In the genomic region with DNA sequence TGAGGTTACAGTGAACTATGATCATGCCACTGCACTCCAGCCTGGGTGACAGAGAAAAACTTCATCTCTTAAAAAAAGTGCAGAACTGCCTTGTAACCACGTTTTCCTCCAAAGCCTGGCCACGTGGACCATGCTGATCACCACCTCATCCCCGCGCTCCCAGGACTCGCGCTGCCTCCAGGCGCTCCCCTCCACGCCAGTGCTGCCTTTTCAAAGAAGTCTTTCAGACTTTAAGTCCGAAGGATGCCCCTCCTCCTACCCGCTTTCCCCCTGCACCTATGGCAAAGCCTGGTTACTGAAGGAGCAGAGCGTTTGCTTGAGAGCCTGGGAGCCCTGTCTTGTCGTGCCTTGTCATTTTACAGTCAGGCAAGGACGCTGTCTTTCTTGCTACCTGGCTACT, we compare ENCODE assay signal across 17 cellular contexts. TPM values are rescaled to one million over a fixed set of nuclear protein-coding genes. Genes with fewer than 3 reads are reported as not detected.
DNase-seq lines count a peak whose midpoint lies in the region; ATAC-seq and TF ChIP-seq lines count a peak whose summit lies in the region.
"Had no signal": no experiment of that assay in that cellular context is flagged by ENCODE, and none has a peak within 500 bp of the region (broad histone marks: within the 10 kb centered on the region; RNA-seq: fewer than 3 reads in every experiment).

No MANE protein-coding gene starts in this region.

- intact Hi-C loops in PC-3 (cut with micrococcal nuclease), result no loop called here

- H3K27me3 Mint-ChIP-seq in progenitor cell of endocrine pancreas, result no peaks in the 10 kb centered on the region
- no peaks in the 10 kb centered on the region for H3K27me3 Mint-ChIP-seq in effector memory CD8-positive, alpha-beta T cell
- H3K27me3 Mint-ChIP-seq: IgD-negative memory B cell had no signal

- no peaks in the 10 kb centered on the region for H4K20me1 ChIP-seq in PC-3 (ENCODE audit: low read length)

- H3K27me3 ChIP-seq in H7 (ENCODE audit: control insufficient read depth, insufficient read depth, low read length), result no peaks in the 10 kb centered on the region
- no peaks in the 10 kb centered on the region for H3K27me3 ChIP-seq in PC-3 (ENCODE audit: low read length)
- H3K27me3 ChIP-seq: BE2C had no signal

- no peaks in the 10 kb centered on the region for H3K9me3 Mint-ChIP-seq in progenitor cell of endocrine pancreas (ENCODE audit: low read depth)
- H3K9me3 Mint-ChIP-seq in effector memory CD8-positive, alpha-beta T cell, result no peaks in the 10 kb centered on the region
- H3K9me3 Mint-ChIP-seq: CD8-positive, alpha-beta T cell; IgD-negative memory B cell had no signal

- BruUV-seq in PC-3 (replicated peaks; lab: Mats Ljungman, UMichigan), result no TSS peak

- H3K36me3 Mint-ChIP-seq in progenitor cell of endocrine pancreas (ENCODE audit: insufficient read depth), result peaks cover 16% of the 10 kb centered on the region
- H3K36me3 Mint-ChIP-seq in effector memory CD8-positive, alpha-beta T cell (ENCODE audit: insufficient read depth), result peaks cover 18% of the 10 kb centered on the region

- no peaks in the 10 kb centered on the region for H3K9me2 ChIP-seq in PC-3 (replicated peaks; ENCODE audit: low read length)

- H3K4me3 Mint-ChIP-seq in progenitor cell of endocrine pancreas (ENCODE audit: low read depth), result no peak overlapping the region
- H3K4me3 Mint-ChIP-seq in effector memory CD8-positive, alpha-beta T cell, result no peak overlapping the region
- H3K4me3 Mint-ChIP-seq: CD8-positive, alpha-beta T cell; IgD-negative memory B cell had no signal

- H3K27ac Mint-ChIP-seq in progenitor cell of endocrine pancreas, result peak overlapping the region; percentile 62
- H3K27ac Mint-ChIP-seq in effector memory CD8-positive, alpha-beta T cell, result peak overlapping the region in 1 of 2 donors; percentile 79

- DNase-seq in H7 (peak; percentile 67), SK-MEL-5 (ENCODE audit: low read depth, low spot score) (peak; percentile 85), foreskin melanocyte (peak; percentile 80), progenitor cell of endocrine pancreas (ENCODE audit: low spot score, unreplicated experiment) (no peak), PC-3 (no peak), T-helper 2 cell (no peak)
- no peak for DNase-seq in effector memory CD8-positive, alpha-beta T cell
- DNase-seq: BE2C; CD8-positive, alpha-beta T cell; DMS 273 treated with DMSO at 0.1 percent for 48 hours; MV-4-11; NCI-H1417 treated with DMSO at 0.1 percent for 48 hours; NCI-H2029; NCI-H524; SHP77 treated with DMSO at 0.1 percent for 48 hours had no signal

- H2AFZ ChIP-seq in PC-3 (ENCODE audit: low read length), result no peak overlapping the region

- POLR2A ChIA-PET in PC-3 (lab: Charles Lee; ENCODE audit: unreplicated experiment), result no interaction called here

- H3K4me3 ChIP-seq in H7 (ENCODE audit: insufficient read depth, low read depth, low read length) (no peak overlapping the region), PC-3 (ENCODE audit: low read length) (no peak overlapping the region)

- no peaks in the 10 kb centered on the region for H3K79me2 ChIP-seq in PC-3 (ENCODE audit: low read length)

- TF ChIP-seq CTCF in progenitor cell of endocrine pancreas (IDR thresholded peaks at IDR 0.05; ENCODE audit: unreplicated experiment) (no peak), PC-3 (conservative IDR thresholded peaks at IDR 0.05; ENCODE audit: low read depth, low read length) (no peak)

- H3K4me1 Mint-ChIP-seq in progenitor cell of endocrine pancreas (ENCODE audit: low read depth), result peaks cover 10% of the 10 kb centered on the region
- H3K4me1 Mint-ChIP-seq in effector memory CD8-positive, alpha-beta T cell (ENCODE audit: low read depth in 2 of 2), result peaks cover 0 to 7% of the 10 kb centered on the region in 2 donors
- H3K4me1 Mint-ChIP-seq: IgD-negative memory B cell had no signal

- no peaks in the 10 kb centered on the region for H3F3A ChIP-seq in PC-3 (ENCODE audit: low read length, unreplicated experiment)

- peaks cover 8% of the 10 kb centered on the region for H3K36me3 ChIP-seq in H7 (replicated peaks; ENCODE audit: control insufficient read depth, insufficient read depth, low read length)
- no peaks in the 10 kb centered on the region for H3K36me3 ChIP-seq in PC-3 (ENCODE audit: low read depth, low read length)

- H3K9me3 ChIP-seq in PC-3 (ENCODE audit: low read length), result no peaks in the 10 kb centered on the region
- H3K9me3 ChIP-seq: BE2C had no signal

- no peak overlapping the region for H3K9ac ChIP-seq in PC-3 (ENCODE audit: low read length)

- no peaks in the 10 kb centered on the region for H3K4me1 ChIP-seq in PC-3 (ENCODE audit: insufficient read depth, low read length)
- H3K4me1 ChIP-seq: BE2C had no signal

- H3K27ac ChIP-seq in PC-3 (ENCODE audit: low read length), result no peak overlapping the region

- no peak for ATAC-seq in PC-3
- no peak for ATAC-seq in effector memory CD8-positive, alpha-beta T cell (replicated peaks)
- ATAC-seq: CD8-positive, alpha-beta T cell; HCT116 had no signal

- in situ Hi-C loops in SK-MEL-5 (cut with HindIII; ENCODE audit: low pct_unique_long_range_greater_than_20kb, low sequenced_read_pairs), result no loop called here

- CTCF ChIA-PET in PC-3 (lab: Charles Lee), result no interaction called here

- no peak overlapping the region for H3K4me2 ChIP-seq in PC-3 (ENCODE audit: low read length)

RNA-seq across cellular contexts. Expression of a gene that starts 43.8 kb away (rescaled TPM):
- total RNA-seq in H7 (2014; rRNA removed; shearing (Covaris generic)), result 4.6 and 10.0 TPM in 2 replicates
- 12.1 and 12.7 TPM in 2 replicates for total RNA-seq in SK-MEL-5 (2014; rRNA removed; shearing (Covaris generic))
- 21.0 and 23.8 TPM in 2 replicates for polyA plus RNA-seq in SK-MEL-5 (2015; cell fraction: cytosol; rRNA removed)
- polyA plus RNA-seq in SK-MEL-5 (2015; cell fraction: nucleus; rRNA removed), result 5.3 and 7.3 TPM in 2 replicates
- total RNA-seq in progenitor cell of endocrine pancreas (15.5 and 17.7 TPM in 2 replicates), PC-3 (2014; rRNA removed) (6.6 and 9.2 TPM in 2 replicates)

Comparison
In these comparisons a context has a peak if more than half of its experiments do, and no peak if none do; other contexts are left out.
1. DNase-seq: peak in H7 (single experiment), SK-MEL-5 (single experiment) and foreskin melanocyte (single experiment); none in progenitor cell of endocrine pancreas (single experiment), PC-3 (single experiment), T-helper 2 cell (0 of 5) and effector memory CD8-positive, alpha-beta T cell (0 of 3).